ENCODE assay signal across 2 cellular contexts in genomic region chrX:153132924-153133323, GRCh38. TPM values are rescaled to one million over a fixed set of nuclear protein-coding genes. Genes with fewer than 3 reads are reported as not detected.
"Had no signal": no experiment of that assay in that cellular context is flagged by ENCODE, and none has a peak within 500 bp of the region (broad histone marks: within the 10 kb centered on the region; RNA-seq: fewer than 3 reads in every experiment).

No MANE protein-coding gene starts in this region.

RNA-seq across cellular contexts. Expression of gene MAGEA1, which starts 46.2 kb away (rescaled TPM):
- total RNA-seq: G401, GM12878 had no signal
